ENCODE assay signal across 7 cellular contexts in the genomic region with DNA sequence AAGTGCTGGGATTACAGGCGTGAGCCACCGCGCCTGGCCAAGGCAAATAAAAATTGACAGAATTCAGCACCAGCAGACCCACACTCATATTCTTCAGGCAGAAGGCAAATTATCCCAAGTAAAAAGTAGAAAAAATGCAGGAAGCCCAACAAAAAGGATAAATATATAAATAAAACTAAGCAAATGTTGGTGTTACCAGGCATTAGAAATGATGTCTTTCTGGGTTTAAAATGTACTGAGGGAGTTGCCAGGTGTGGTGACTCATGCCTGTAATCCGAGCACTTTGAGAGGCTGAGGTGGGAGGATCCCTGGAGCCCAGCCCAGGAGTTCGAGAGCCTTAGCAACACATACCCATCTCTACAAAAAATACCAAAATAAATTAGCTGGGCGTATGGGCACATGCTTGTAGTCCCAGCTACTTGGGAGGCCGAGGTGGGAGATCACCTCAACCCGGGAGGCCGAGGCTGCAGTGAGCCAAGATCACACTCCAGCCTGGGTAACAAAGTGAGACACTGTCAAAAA. TPM values are rescaled to one million over a fixed set of nuclear protein-coding genes. Genes with fewer than 3 reads are reported as not detected.
DNase-seq lines count a peak whose midpoint lies in the region; ATAC-seq and FAIRE-seq lines count a peak whose summit lies in the region.
"Had no signal": no experiment of that assay in that cellular context is flagged by ENCODE, and none has a peak within 500 bp of the region (broad histone marks: within the 10 kb centered on the region; RNA-seq: fewer than 3 reads in every experiment).

No MANE protein-coding gene starts in this region.

- peaks cover 27% of the 10 kb centered on the region for H3F3A ChIP-seq in GM23248 (ENCODE audit: insufficient read depth)

- no peak overlapping the region for H3K4me2 ChIP-seq in GM23248 (ENCODE audit: unreplicated experiment)
- H3K4me2 ChIP-seq in mesendoderm (ENCODE audit: low read length), result no peak overlapping the region

- H3K79me2 ChIP-seq in GM23248 (ENCODE audit: insufficient read depth) (peaks cover 88% of the 10 kb centered on the region), mesendoderm (ENCODE audit: control insufficient read depth, insufficient read depth, low read length) (peaks cover 30% of the 10 kb centered on the region)

- no peak overlapping the region for H3K4ac ChIP-seq in mesendoderm (ENCODE audit: low read depth, low read length)

- H2AK5ac ChIP-seq in mesendoderm (ENCODE audit: low read length), result no peak overlapping the region

- H4K5ac ChIP-seq in mesendoderm (ENCODE audit: low read length), result no peak overlapping the region

- no peak overlapping the region for H3K56ac ChIP-seq in mesendoderm (ENCODE audit: low read length)

- in situ Hi-C loops in GM23248 (cut with MboI), result no loop called here

- DNase-seq in GM23248 (peak; percentile 96), adipocyte (ENCODE audit: low read depth) (peak; percentile 93), mesendoderm (peak; percentile 72), frontal cortex (ENCODE audit: low spot score in 2 of 2) (no peak)

- H3K18ac ChIP-seq in mesendoderm (ENCODE audit: low read length), result no peak overlapping the region

- no peak for ATAC-seq in activated CD4-positive, CD25-positive, alpha-beta regulatory T cell treated with anti-CD3 and anti-CD28 coated beads, Interleukin-2, amount 50 U/mL, for 24 hours
- no peak for ATAC-seq in GM21360 (IDR thresholded peaks at IDR 0.05; ENCODE audit: unreplicated experiment)

- H4K8ac ChIP-seq in mesendoderm (ENCODE audit: low read depth, low read length), result no peak overlapping the region

- no peaks in the 10 kb centered on the region for H3K9me3 ChIP-seq in GM23248 (ENCODE audit: low read depth)
- H3K9me3 ChIP-seq in adipocyte (ENCODE audit: control insufficient read depth, low read length), result no peaks in the 10 kb centered on the region

- H3K23ac ChIP-seq in mesendoderm (ENCODE audit: low read length), result no peak overlapping the region

- 32% methylated on average over 9 of the region's 9 CpGs for WGBS in GM23248 (ENCODE audit: low coverage in 1 of 2, low lambda C conversion rate in 2 of 2, missing lambda C conversion rate in 2 of 2), 2 experiments
- WGBS in mesendoderm (ENCODE audit: extremely low coverage, insufficient coverage, low lambda C conversion rate), result no CpG with 5 or more reads among the region's 9 CpGs

- no peak for FAIRE-seq in frontal cortex (lab: Jason Lieb, UNC)

- H3K27ac ChIP-seq in GM23248 (peak overlapping the region; percentile 94), mesendoderm (ENCODE audit: low read depth, low read length) (no peak overlapping the region)

- peaks cover 22% of the 10 kb centered on the region for H3K79me1 ChIP-seq in mesendoderm (ENCODE audit: low read length)

- peaks cover 12% of the 10 kb centered on the region for H3K4me1 ChIP-seq in GM23248 (ENCODE audit: insufficient read depth)
- peaks cover 30% of the 10 kb centered on the region for H3K4me1 ChIP-seq in adipocyte (ENCODE audit: control insufficient read depth, insufficient read depth, low read length)
- peaks cover 2% of the 10 kb centered on the region for H3K4me1 ChIP-seq in mesendoderm (ENCODE audit: control insufficient read depth, low read depth, low read length)

- no peak overlapping the region for H2BK5ac ChIP-seq in mesendoderm (ENCODE audit: low read length)

- peak overlapping the region; percentile 75 for H3K9ac ChIP-seq in GM23248
- peak overlapping the region; percentile 39 for H3K9ac ChIP-seq in adipocyte (ENCODE audit: low read length)
- H3K9ac ChIP-seq in mesendoderm (ENCODE audit: low read length), result no peak overlapping the region

- no peak overlapping the region for H2BK15ac ChIP-seq in mesendoderm (replicated peaks; ENCODE audit: low read depth)

- H3K27me3 ChIP-seq in GM23248 (replicated peaks; ENCODE audit: insufficient read depth), result no peaks in the 10 kb centered on the region
- H3K27me3 ChIP-seq in adipocyte (replicated peaks; ENCODE audit: control insufficient read depth, insufficient read depth, low read length), result no peaks in the 10 kb centered on the region
- H3K27me3 ChIP-seq in mesendoderm (ENCODE audit: insufficient read depth, low read length, poor library complexity), result no peaks in the 10 kb centered on the region

- H2AFZ ChIP-seq in GM23248, result no peak overlapping the region

- no peak overlapping the region for H2BK120ac ChIP-seq in mesendoderm (ENCODE audit: low read depth, low read length)

- no peaks in the 10 kb centered on the region for H3K9me2 ChIP-seq in GM23248 (ENCODE audit: insufficient read depth)

- H4K20me1 ChIP-seq in GM23248 (ENCODE audit: insufficient read depth), result no peaks in the 10 kb centered on the region

- H3K4me3 ChIP-seq in GM23248 (no peak overlapping the region), adipocyte (ENCODE audit: low read length) (no peak overlapping the region), mesendoderm (ENCODE audit: low read length) (no peak overlapping the region)
- H3K4me3 ChIP-seq: skin epidermis had no signal

- peaks cover 12% of the 10 kb centered on the region; the same call in 1 of the 2 replicates for H3K36me3 ChIP-seq in GM23248 (ENCODE audit: low read depth)
- peaks cover 34% of the 10 kb centered on the region for H3K36me3 ChIP-seq in adipocyte (ENCODE audit: control insufficient read depth, insufficient read depth, low read length, severe bottlenecking)
- H3K36me3 ChIP-seq in mesendoderm (ENCODE audit: control insufficient read depth, insufficient read depth, low read length), result peaks cover 10% of the 10 kb centered on the region

RNA-seq across cellular contexts. Expression of a gene that starts 6.3 kb away (rescaled TPM):
- 80.1 and 90.0 TPM in 2 replicates for total RNA-seq in GM23248 (2014; rRNA removed; shearing (Covaris generic))
- 70.2 and 72.8 TPM in 2 replicates for polyA plus RNA-seq in GM23248 (2016; fragmentation: Nextera tagmentation; extraction: Ambion mirVana)
- polyA plus RNA-seq in mesendoderm (2013, experiment 1 of 2), result 75.3 TPM
- 73.8 TPM for polyA plus RNA-seq in mesendoderm (2013, experiment 2 of 2)
- 28.9 TPM for total RNA-seq in frontal cortex

RNA-seq across cellular contexts. Expression of a gene that starts 6.4 kb away (rescaled TPM):
- 30.5 and 39.0 TPM in 2 replicates for total RNA-seq in GM23248 (2014; rRNA removed; shearing (Covaris generic))
- 28.0 and 33.2 TPM in 2 replicates for polyA plus RNA-seq in GM23248 (2016; fragmentation: Nextera tagmentation; extraction: Ambion mirVana)
- polyA plus RNA-seq in mesendoderm (2013, experiment 1 of 2), result 7.5 TPM
- polyA plus RNA-seq in mesendoderm (2013, experiment 2 of 2), result 7.1 TPM
- 14.3 TPM for total RNA-seq in frontal cortex

RNA-seq across cellular contexts. Expression of a gene that starts 9.8 kb away (rescaled TPM):
- total RNA-seq in GM23248 (2014; rRNA removed; shearing (Covaris generic)), result 36.2 and 46.5 TPM in 2 replicates
- 28.3 and 30.9 TPM in 2 replicates for polyA plus RNA-seq in GM23248 (2016; fragmentation: Nextera tagmentation; extraction: Ambion mirVana)
- polyA plus RNA-seq in mesendoderm (2013, experiment 1 of 2), result 24.0 TPM
- 25.0 TPM for polyA plus RNA-seq in mesendoderm (2013, experiment 2 of 2)
- 6.5 TPM for total RNA-seq in frontal cortex

RNA-seq across cellular contexts. Expression of a gene that starts 10.5 kb away (rescaled TPM):
- 58.6 and 68.0 TPM in 2 replicates for total RNA-seq in GM23248 (2014; rRNA removed; shearing (Covaris generic))
- 11.6 and 11.8 TPM in 2 replicates for polyA plus RNA-seq in GM23248 (2016; fragmentation: Nextera tagmentation; extraction: Ambion mirVana)
- polyA plus RNA-seq in mesendoderm (2013, experiment 1 of 2), result 7.8 TPM
- polyA plus RNA-seq in mesendoderm (2013, experiment 2 of 2), result 8.1 TPM
- total RNA-seq in frontal cortex, result 63.2 TPM

RNA-seq across cellular contexts. Expression of a gene that starts 12.9 kb away (rescaled TPM):
- 0.54 TPM in 1 of 2 replicates, not detected in the other for total RNA-seq in GM23248 (2014; rRNA removed; shearing (Covaris generic))
- 0.24 TPM in 1 of 2 replicates, not detected in the other for polyA plus RNA-seq in GM23248 (2016; fragmentation: Nextera tagmentation; extraction: Ambion mirVana)
- 0.03 TPM for polyA plus RNA-seq in mesendoderm (2013, experiment 1 of 2)
- 0.04 TPM for polyA plus RNA-seq in mesendoderm (2013, experiment 2 of 2)
- total RNA-seq in frontal cortex, result 0.41 TPM

Comparison
In these comparisons a context has a peak if more than half of its experiments do, and no peak if none do; other contexts are left out.
1. DNase-seq: peak in GM23248 (single experiment), adipocyte (single experiment) and mesendoderm (single experiment); none in frontal cortex (0 of 2).